ENCODE assay signal across 8 cellular contexts in genomic region chr1:101506541-101507164, GRCh38.
DNase-seq lines count a peak whose midpoint lies in the region; ATAC-seq lines count a peak whose summit lies in the region.

No MANE protein-coding gene starts in this region.

- no peak overlapping the region for H3K4me3 ChIP-seq in Karpas-422 (ENCODE audit: low read length)

- no peak overlapping the region for H2AFZ ChIP-seq in Karpas-422 (ENCODE audit: low read length)

- no peaks in the 10 kb centered on the region for H4K20me1 ChIP-seq in Karpas-422 (ENCODE audit: insufficient read depth, low read depth, low read length)

- no peak overlapping the region for H3K27ac ChIP-seq in Karpas-422 (ENCODE audit: low read length)

- no peaks in the 10 kb centered on the region for H3K36me3 ChIP-seq in Karpas-422 (ENCODE audit: insufficient read depth, low read length)

- H3K79me2 ChIP-seq in Karpas-422 (ENCODE audit: low read length): no peaks in the 10 kb centered on the region

- DNase-seq in NCI-H524 (lab: John Stamatoyannopoulos, UW) (peak; percentile 9 to 35), NCI-H524 treated with DMSO at 0.1 percent for 48 hours (lab: John Stamatoyannopoulos, UW) (no peak), Karpas-422 (peak; percentile 81), SKM-1 treated with dmso at 0.1 percent for 144 hours (lab: John Stamatoyannopoulos, UW; ENCODE audit: unreplicated experiment) (peak; percentile 26), dermis microvascular lymphatic vessel endothelial cell (ENCODE audit: low read depth in 2 of 2) (peak; percentile 12 to 45), midbrain (lab: John Stamatoyannopoulos, UW) (peak; percentile 30)

- peaks cover 1% of the 10 kb centered on the region; the same call in 1 of the 2 replicates for H3K27me3 ChIP-seq in Karpas-422 (ENCODE audit: low read length)

- no peaks in the 10 kb centered on the region for H3K9me2 ChIP-seq in Karpas-422 (replicated peaks; ENCODE audit: insufficient read depth, low read length)

- no peaks in the 10 kb centered on the region for H3K9me3 ChIP-seq in Karpas-422 (ENCODE audit: low read length)

- H3K4me2 ChIP-seq in Karpas-422 (ENCODE audit: low read depth, low read length, poor library complexity, severe bottlenecking): no peak overlapping the region

- peak; percentile 69 for ATAC-seq in GM21515 (IDR thresholded peaks at IDR 0.05; ENCODE audit: unreplicated experiment)
- no peak for ATAC-seq in HG03097 (IDR thresholded peaks at IDR 0.05; ENCODE audit: low FRiP score, unreplicated experiment)

- H3K9ac ChIP-seq in Karpas-422 (ENCODE audit: low read length): no peak overlapping the region

- H3K4me1 ChIP-seq in Karpas-422 (ENCODE audit: low read length): no peaks in the 10 kb centered on the region
